29 cellular contexts compared by ENCODE assay signal in genomic region chr20:63425846-63426485, GRCh38. TPM values are rescaled to one million over a fixed set of nuclear protein-coding genes. Genes with fewer than 3 reads are reported as not detected.
"Had no signal": no experiment of that assay in that cellular context is flagged by ENCODE, and none has a peak within 500 bp of the region (broad histone marks: within the 10 kb centered on the region; RNA-seq: fewer than 3 reads in every experiment).

No MANE protein-coding gene starts in this region.

- H3K4me3 Mint-ChIP-seq: activated CD4-positive, alpha-beta T cell treated with anti-CD3 and anti-CD28 coated beads, Interleukin-2, amount 10 ng/mL, durations not matched to agents 24 days and 14 days; activated CD8-positive, alpha-beta T cell treated with anti-CD3 and anti-CD28 coated beads for 36 hours; activated naive CD4-positive, alpha-beta T cell treated with anti-CD3 and anti-CD28 coated beads, Interleukin-2, amount 50 U/mL, for 24 hours; activated naive CD8-positive, alpha-beta T cell treated with anti-CD3 and anti-CD28 coated beads, Interleukin-2, amount 10 ng/mL, durations not matched to agents 7 days and 5 days; activated T-cell treated with anti-CD3 and anti-CD28 coated beads, Interleukin-2, amount 50 U/mL, for 24 hours; central memory CD8-positive, alpha-beta T cell had no signal

- H3K4me1 Mint-ChIP-seq: activated CD4-positive, alpha-beta T cell treated with anti-CD3 and anti-CD28 coated beads, Interleukin-2, amount 10 ng/mL, durations not matched to agents 24 days and 14 days; activated naive CD4-positive, alpha-beta T cell treated with anti-CD3 and anti-CD28 coated beads, Interleukin-2, amount 50 U/mL, for 24 hours; activated naive CD8-positive, alpha-beta T cell treated with anti-CD3 and anti-CD28 coated beads, Interleukin-2, amount 10 ng/mL, durations not matched to agents 7 days and 5 days had no signal

- ATAC-seq: activated CD8-positive, alpha-beta T cell treated with anti-CD3 and anti-CD28 coated beads for 36 hours had no signal

- DNase-seq: activated CD4-positive, alpha-beta T cell treated with anti-CD3 and anti-CD28 coated beads, Interleukin-2, amount 10 ng/mL, durations not matched to agents 24 days and 14 days; activated CD4-positive, alpha-beta T cell treated with anti-CD3 and anti-CD28 coated beads, Interleukin-2, amount 50 U/mL, for 4 hours; activated CD8-positive, alpha-beta T cell treated with anti-CD3 and anti-CD28 coated beads for 36 hours; activated gamma-delta T cell; activated naive CD4-positive, alpha-beta T cell treated with Interleukin-2 at 50 U/mL for 16 hours; activated naive CD8-positive, alpha-beta T cell treated with anti-CD3 and anti-CD28 coated beads, Interleukin-2, amount 10 ng/mL, durations not matched to agents 7 days and 5 days; activated T-cell treated with anti-CD3 and anti-CD28 coated beads, Interleukin-2, amount 50 U/mL, for 24 hours; amygdala; NCI-H1092 treated with DMSO at 0.1 percent for 48 hours; NCI-H1417 treated with DMSO at 0.1 percent for 48 hours; NCI-H187 treated with DMSO at 0.1 percent for 48 hours; NCI-H226; NCI-H446 treated with DMSO at 0.1 percent for 48 hours; NCI-H524; NCI-H69; PC-9; Right ventricle myocardium superior; SW 1271; T-helper 1 cell; T-helper 2 cell; T1000 had no signal

- H3K36me3 Mint-ChIP-seq: activated naive CD4-positive, alpha-beta T cell treated with anti-CD3 and anti-CD28 coated beads, Interleukin-2, amount 50 U/mL, for 24 hours; activated naive CD8-positive, alpha-beta T cell treated with anti-CD3 and anti-CD28 coated beads, Interleukin-2, amount 10 ng/mL, durations not matched to agents 7 days and 5 days had no signal

- H3K27me3 ChIP-seq: ascending aorta, cardiac muscle cell had no signal

- H3K36me3 ChIP-seq: ascending aorta, cardiac muscle cell had no signal

- H3K4me2 ChIP-seq: PC-9 had no signal

- H3K27ac Mint-ChIP-seq: activated CD4-positive, alpha-beta T cell treated with anti-CD3 and anti-CD28 coated beads, Interleukin-2, amount 10 ng/mL, durations not matched to agents 24 days and 14 days; activated CD8-positive, alpha-beta T cell treated with anti-CD3 and anti-CD28 coated beads for 36 hours; activated naive CD4-positive, alpha-beta T cell treated with anti-CD3 and anti-CD28 coated beads, Interleukin-2, amount 50 U/mL, for 24 hours; activated naive CD8-positive, alpha-beta T cell treated with anti-CD3 and anti-CD28 coated beads, Interleukin-2, amount 10 ng/mL, durations not matched to agents 7 days and 5 days; activated T-cell treated with anti-CD3 and anti-CD28 coated beads, Interleukin-2, amount 50 U/mL, for 24 hours; activated T-helper 2 cell treated with anti-CD3 and anti-CD28 coated beads, Interferon-gamma antibody, Interleukin-2, Interleukin-4, amounts not matched to agents 10 μg/mL and 5 μg/mL and 100 μg/mL, durations not matched to agents 14 hours and 24 hours and 36 hours had no signal

- H3K4me1 ChIP-seq: ascending aorta had no signal

- H3K4me3 ChIP-seq: ascending aorta, cardiac muscle cell, PC-9 had no signal

- H2AFZ ChIP-seq: PC-9 had no signal

- H3K27me3 Mint-ChIP-seq: activated CD4-positive, alpha-beta T cell treated with anti-CD3 and anti-CD28 coated beads, Interleukin-2, amount 10 ng/mL, durations not matched to agents 24 days and 14 days; activated CD8-positive, alpha-beta T cell treated with anti-CD3 and anti-CD28 coated beads for 36 hours; activated naive CD4-positive, alpha-beta T cell treated with anti-CD3 and anti-CD28 coated beads, Interleukin-2, amount 50 U/mL, for 24 hours; activated naive CD8-positive, alpha-beta T cell treated with anti-CD3 and anti-CD28 coated beads, Interleukin-2, amount 10 ng/mL, durations not matched to agents 7 days and 5 days; activated T-cell treated with anti-CD3 and anti-CD28 coated beads, Interleukin-2, amount 50 U/mL, for 24 hours had no signal

- H3K9me3 Mint-ChIP-seq: activated CD4-positive, alpha-beta T cell treated with anti-CD3 and anti-CD28 coated beads, Interleukin-2, amount 10 ng/mL, durations not matched to agents 24 days and 14 days; activated CD8-positive, alpha-beta T cell treated with anti-CD3 and anti-CD28 coated beads for 36 hours; activated naive CD4-positive, alpha-beta T cell treated with anti-CD3 and anti-CD28 coated beads, Interleukin-2, amount 50 U/mL, for 24 hours; activated naive CD8-positive, alpha-beta T cell treated with anti-CD3 and anti-CD28 coated beads, Interleukin-2, amount 10 ng/mL, durations not matched to agents 7 days and 5 days; activated T-cell treated with anti-CD3 and anti-CD28 coated beads, Interleukin-2, amount 50 U/mL, for 24 hours; activated T-helper 2 cell treated with anti-CD3 and anti-CD28 coated beads, Interferon-gamma antibody, Interleukin-2, Interleukin-4, amounts not matched to agents 10 μg/mL and 5 μg/mL and 100 μg/mL, durations not matched to agents 14 hours and 24 hours and 36 hours; central memory CD8-positive, alpha-beta T cell had no signal

- H3K27ac ChIP-seq: ascending aorta, cardiac muscle cell, PC-9 had no signal

RNA-seq across cellular contexts. Expression of gene KCNQ2, which starts 46.5 kb away (rescaled TPM):
- total RNA-seq: activated CD4-positive, alpha-beta T cell treated with anti-CD3 and anti-CD28 coated beads, Interleukin-2, amount 10 ng/mL, durations not matched to agents 24 days and 14 days; activated CD8-positive, alpha-beta memory T cell treated with anti-CD3 and anti-CD28 coated beads for 36 hours; activated CD8-positive, alpha-beta T cell treated with anti-CD3 and anti-CD28 coated beads for 36 hours; activated T-helper 2 cell treated with anti-CD3 and anti-CD28 coated beads, Interferon-gamma antibody, Interleukin-2, Interleukin-4, amounts not matched to agents 10 μg/mL and 5 μg/mL and 100 μg/mL, durations not matched to agents 14 hours and 24 hours and 36 hours; ascending aorta; chondrocyte; M059J; PC-9 had no signal
